25 cellular contexts compared by ENCODE assay signal in the genomic region with DNA sequence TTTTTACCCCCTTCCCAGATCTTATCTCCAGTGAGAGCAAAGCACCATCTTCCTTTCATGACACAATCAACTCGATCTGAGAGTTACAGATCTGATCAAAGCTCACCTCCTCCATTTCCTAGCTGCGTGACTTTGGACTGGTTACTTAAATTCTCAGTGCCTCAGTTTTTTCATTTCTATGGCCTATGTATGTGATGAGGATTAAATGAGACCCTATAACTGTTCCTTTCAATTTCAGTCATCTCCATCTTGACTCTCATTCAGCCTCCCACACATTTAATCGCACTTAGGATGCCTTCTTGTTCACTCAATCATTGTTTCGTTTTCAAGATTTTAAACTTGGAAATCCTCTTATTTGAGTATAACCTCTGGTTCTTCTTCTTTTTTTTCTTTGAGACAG. TPM values are rescaled to one million over a fixed set of nuclear protein-coding genes. Genes with fewer than 3 reads are reported as not detected.
DNase-seq lines count a peak whose midpoint lies in the region; ATAC-seq and TF ChIP-seq lines count a peak whose summit lies in the region.
"Had no signal": no experiment of that assay in that cellular context is flagged by ENCODE, and none has a peak within 500 bp of the region (broad histone marks: within the 10 kb centered on the region; RNA-seq: fewer than 3 reads in every experiment).

No MANE protein-coding gene starts in this region.

- H2AFZ ChIP-seq in fibroblast of lung (ENCODE audit: low read length): no peak overlapping the region

- no peaks in the 10 kb centered on the region for H3K36me3 Mint-ChIP-seq in activated naive CD4-positive, alpha-beta T cell treated with anti-CD3 and anti-CD28 coated beads, Interleukin-2, amount 50 U/mL, for 72 hours
- H3K36me3 Mint-ChIP-seq: mesothelial cell of epicardium; natural killer cell treated with Interleukin-12 subunit alpha and Interleukin-12 subunit beta and Interleukin-15 and Interleukin-18, amount 100 ng/mL, for 72 hours; stimulated activated memory B cell treated with anti-CD40 and anti-IgM and Interleukin-4, amounts not matched to agents 10 μg/mL and 1 μg/mL and 100 μg/mL, for 72 hours had no signal

- no peak overlapping the region for H3K27ac Mint-ChIP-seq in activated naive CD4-positive, alpha-beta T cell treated with anti-CD3 and anti-CD28 coated beads, Interleukin-2, amount 50 U/mL, for 72 hours
- H3K27ac Mint-ChIP-seq: mesothelial cell of epicardium; natural killer cell treated with Interleukin-12 subunit alpha and Interleukin-12 subunit beta and Interleukin-15 and Interleukin-18, amount 100 ng/mL, for 72 hours; stimulated activated memory B cell treated with anti-CD40 and anti-IgM and Interleukin-4, amounts not matched to agents 10 μg/mL and 1 μg/mL and 100 μg/mL, for 72 hours had no signal

- no peaks in the 10 kb centered on the region for H3K79me2 ChIP-seq in fibroblast of lung (ENCODE audit: control insufficient read depth, insufficient read depth, low read length)

- H4K20me1 ChIP-seq in fibroblast of lung (ENCODE audit: control insufficient read depth, extremely low read depth, insufficient read depth, low read length): no peaks in the 10 kb centered on the region

- no peak for DNase-seq in activated naive CD4-positive, alpha-beta T cell treated with anti-CD3 and anti-CD28 coated beads, Interleukin-2, amount 50 U/mL, for 72 hours (ENCODE audit: low spot score in 2 of 2)
- DNase-seq in activated naive CD4-positive, alpha-beta T cell treated with Interleukin-2 at 50 U/mL for 16 hours: no peak
- DNase-seq in fibroblast of lung (ENCODE audit: low read depth in 2 of 2): no peak
- no peak for DNase-seq in NCI-H1417 treated with DMSO at 0.1 percent for 48 hours (lab: John Stamatoyannopoulos, UW)
- no peak for DNase-seq in substantia nigra (lab: John Stamatoyannopoulos, UW)
- DNase-seq: activated CD4-positive, alpha-beta T cell treated with anti-CD3 and anti-CD28 coated beads for 48 hours; activated effector memory CD4-positive, alpha-beta T cell treated with anti-CD3 and anti-CD28 coated beads, Interleukin-2, amount 50 U/mL, for 16 hours; effector CD4-positive, alpha-beta T cell; GDM1; Kasumi-1; NCI-H1930; NCI-H69; stimulated activated CD4-positive, alpha-beta T cell treated with anti-CD3 and anti-CD28 coated beads, Interleukin-2, amount 100 ng/mL, for 48 hours had no signal

- H3K36me3 ChIP-seq in fibroblast of lung (ENCODE audit: control insufficient read depth, insufficient read depth, low read length) (no peaks in the 10 kb centered on the region), stomach smooth muscle (ENCODE audit: control insufficient read depth in 2 of 2, insufficient read depth in 2 of 2, low read length in 2 of 2) (no peaks in the 10 kb centered on the region)
- H3K36me3 ChIP-seq: thoracic aorta had no signal

- no peak for TF ChIP-seq CTCF in fibroblast of lung (conservative IDR thresholded peaks at IDR 0.05 in 1 of 2, IDR thresholded peaks at IDR 0.05 in 1 of 2; ENCODE audit: low read depth in 1 of 2, low read length in 2 of 2)

- no peaks in the 10 kb centered on the region for H3K9me3 ChIP-seq in fibroblast of lung (ENCODE audit: control insufficient read depth, insufficient read depth, low read depth, low read length)
- H3K9me3 ChIP-seq in stomach smooth muscle (ENCODE audit: control insufficient read depth in 2 of 2, low read length in 2 of 2): no peaks in the 10 kb centered on the region
- H3K9me3 ChIP-seq: thoracic aorta had no signal

- H3K9ac ChIP-seq in fibroblast of lung (ENCODE audit: insufficient read depth, low read length) (no peak overlapping the region), stomach smooth muscle (ENCODE audit: low read length in 2 of 2) (no peak overlapping the region)

- H3K4me3 ChIP-seq in fibroblast of lung (replicated peaks in 1 of 4; ENCODE audit: control extremely low read depth in 1 of 4, insufficient read depth in 1 of 4, low read depth in 3 of 4, low read length in 4 of 4) (no peak overlapping the region), stomach smooth muscle (ENCODE audit: low read length in 2 of 2) (no peak overlapping the region)
- H3K4me3 ChIP-seq: SK-N-MC, thoracic aorta had no signal

- H3K4me1 ChIP-seq in fibroblast of lung (ENCODE audit: control insufficient read depth, extremely low read depth, insufficient read depth, low read length) (no peaks in the 10 kb centered on the region), stomach smooth muscle (ENCODE audit: control insufficient read depth, insufficient read depth, low read length) (peaks cover 8% of the 10 kb centered on the region)

- peak; percentile 65 to 72 for ATAC-seq in activated naive CD4-positive, alpha-beta T cell treated with anti-CD3 and anti-CD28 coated beads, Interleukin-2, amount 50 U/mL, for 72 hours
- peak; percentile 23 for ATAC-seq in HG02885 (IDR thresholded peaks at IDR 0.05; ENCODE audit: poor library complexity, unreplicated experiment)
- no peak for ATAC-seq in GM21360 (IDR thresholded peaks at IDR 0.05; ENCODE audit: unreplicated experiment)
- ATAC-seq: left lobe of liver had no signal

- no peaks in the 10 kb centered on the region for H3K27me3 ChIP-seq in fibroblast of lung (ENCODE audit: control insufficient read depth, insufficient read depth, low read length)
- peaks cover 0 to 7% of the 10 kb centered on the region in 2 donors for H3K27me3 ChIP-seq in stomach smooth muscle (ENCODE audit: control insufficient read depth in 1 of 2, insufficient read depth in 2 of 2, low read length in 2 of 2)

- H3K27ac ChIP-seq in fibroblast of lung (ENCODE audit: insufficient read depth, low read length) (no peak overlapping the region), stomach smooth muscle (ENCODE audit: low read length) (peak overlapping the region; percentile 53), substantia nigra (ENCODE audit: low read depth, low read length, poor library complexity, severe bottlenecking) (no peak overlapping the region)
- H3K27ac ChIP-seq: SK-N-MC had no signal

- H3K4me2 ChIP-seq in fibroblast of lung (ENCODE audit: extremely low read depth, insufficient read depth, low read length): peak overlapping the region; percentile 25

- peaks cover 0 to 3% of the 10 kb centered on the region in 2 donors for H3K9me3 Mint-ChIP-seq in activated naive CD4-positive, alpha-beta T cell treated with anti-CD3 and anti-CD28 coated beads, Interleukin-2, amount 50 U/mL, for 72 hours
- H3K9me3 Mint-ChIP-seq: natural killer cell treated with Interleukin-12 subunit alpha and Interleukin-12 subunit beta and Interleukin-15 and Interleukin-18, amount 100 ng/mL, for 72 hours; stimulated activated memory B cell treated with anti-CD40 and anti-IgM and Interleukin-4, amounts not matched to agents 10 μg/mL and 1 μg/mL and 100 μg/mL, for 72 hours had no signal

RNA-seq across cellular contexts. Expression of a gene that starts 20.1 kb away (rescaled TPM):
- 10 to 100 TPM in 1 of 2 donors, 1 to 10 TPM in 1; 6.8 to 43.0 TPM for total RNA-seq in activated naive CD4-positive, alpha-beta T cell treated with anti-CD3 and anti-CD28 coated beads, Interleukin-2, amount 50 U/mL, for 72 hours
- not detected in 2 replicates for total RNA-seq in fibroblast of lung
- not detected in 2 replicates for polyA plus RNA-seq in fibroblast of lung
- polyA plus RNA-seq in fibroblast of lung (2012): not detected in 2 replicates
- polyA minus RNA-seq in fibroblast of lung (ENCODE audit: low replicate concordance): not detected in 2 replicates
- total RNA-seq: epithelial cell of proximal tubule, mesothelial cell of epicardium, osteocyte, renal cortical epithelial cell had no signal
